ENCODE assay signal across 8 cellular contexts in the genomic region with DNA sequence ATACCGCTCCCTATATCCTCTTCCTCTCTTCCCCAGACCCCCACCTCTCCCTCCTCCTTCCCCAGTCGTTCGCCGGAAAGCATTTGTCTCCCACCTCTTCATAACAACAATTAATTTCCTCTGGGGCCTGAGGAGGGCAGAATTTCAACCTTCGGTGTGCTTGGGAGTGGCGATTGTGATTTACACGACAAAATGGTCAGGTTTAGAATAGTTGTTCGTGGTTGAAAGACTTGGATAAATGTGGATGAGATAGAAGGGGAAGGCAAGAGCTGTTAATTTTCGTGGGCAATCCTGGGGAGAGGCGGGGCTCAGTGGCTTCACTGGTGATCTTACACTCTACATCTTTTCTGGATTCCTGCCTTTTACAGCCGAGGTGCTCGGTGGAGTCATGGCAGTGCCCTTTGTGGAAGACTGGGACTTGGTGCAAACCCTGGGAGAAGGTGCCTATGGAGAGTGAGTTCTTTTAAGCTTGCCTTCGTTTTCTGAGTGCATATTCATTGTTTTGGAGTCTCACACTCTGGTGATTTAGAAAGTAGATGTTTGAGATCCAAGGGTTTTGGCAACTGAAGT. TPM values are rescaled to one million over a fixed set of nuclear protein-coding genes. Genes with fewer than 3 reads are reported as not detected.
DNase-seq lines count a peak whose midpoint lies in the region; ATAC-seq and TF ChIP-seq lines count a peak whose summit lies in the region.

No MANE protein-coding gene starts in this region.

- no peak overlapping the region for H2BK15ac ChIP-seq in mesendoderm (replicated peaks; ENCODE audit: low read depth)

- peak overlapping the region; percentile 91 to 99 (median 92) for H3K27ac Mint-ChIP-seq in CD4-positive, CD25-positive, alpha-beta regulatory T cell

- H3K4me1 Mint-ChIP-seq in CD4-positive, CD25-positive, alpha-beta regulatory T cell, result peaks cover 15 to 31% (median 29%) of the 10 kb centered on the region in 4 donors

- no CpG with 5 or more reads among the region's 13 CpGs for WGBS in mesendoderm (ENCODE audit: extremely low coverage, insufficient coverage, low lambda C conversion rate)
- WGBS in upper lobe of left lung, 2 donors, result 1 to 3% methylated on average over 13 of the region's 13 CpGs

- peaks cover 4% of the 10 kb centered on the region for H3K27me3 Mint-ChIP-seq in CD4-positive, CD25-positive, alpha-beta regulatory T cell

- peak overlapping the region; percentile 63 for H3K4ac ChIP-seq in mesendoderm (ENCODE audit: low read depth, low read length)

- TF ChIP-seq EP300 in upper lobe of left lung (IDR thresholded peaks at IDR 0.05), result no peak

- no peak overlapping the region for H2BK120ac ChIP-seq in mesendoderm (ENCODE audit: low read depth, low read length)

- peak overlapping the region; percentile 76 for H2BK5ac ChIP-seq in mesendoderm (ENCODE audit: low read length)

- H3K27ac ChIP-seq in CD4-positive, CD25-positive, alpha-beta regulatory T cell (ENCODE audit: insufficient read depth, low read length, poor library complexity, severe bottlenecking), result peak overlapping the region; percentile 97
- H3K27ac ChIP-seq in colonic mucosa (peak overlapping the region; percentile 89), mesendoderm (ENCODE audit: low read depth, low read length) (peak overlapping the region; percentile 98), upper lobe of left lung (peak overlapping the region; percentile 87 to 97 (median 91))

- peak overlapping the region; percentile 93 to 100 (median 98) for H3K4me3 Mint-ChIP-seq in CD4-positive, CD25-positive, alpha-beta regulatory T cell

- H3K9ac ChIP-seq in colonic mucosa (ENCODE audit: low read depth in 2 of 2, low read length in 2 of 2), result peak overlapping the region; percentile 75 to 92
- H3K9ac ChIP-seq in mesendoderm (ENCODE audit: low read length), result peak overlapping the region; percentile 91

- peaks cover 5% of the 10 kb centered on the region for H3K36me3 ChIP-seq in CD4-positive, CD25-positive, alpha-beta regulatory T cell (ENCODE audit: control insufficient read depth, insufficient read depth, low read length)
- H3K36me3 ChIP-seq in colonic mucosa (no peaks in the 10 kb centered on the region), mesendoderm (ENCODE audit: control insufficient read depth, insufficient read depth, low read length) (no peaks in the 10 kb centered on the region), upper lobe of left lung (peaks cover 0 to 8% (median 5%) of the 10 kb centered on the region in 4 donors)

- no peak overlapping the region for H3K23ac ChIP-seq in mesendoderm (ENCODE audit: low read length)

- peaks cover 10% of the 10 kb centered on the region for H3K36me3 Mint-ChIP-seq in CD4-positive, CD25-positive, alpha-beta regulatory T cell

- peaks cover 20% of the 10 kb centered on the region for H3K4me1 ChIP-seq in CD4-positive, CD25-positive, alpha-beta regulatory T cell (ENCODE audit: control insufficient read depth, insufficient read depth, low read length, poor library complexity, severe bottlenecking)
- peaks cover 4% of the 10 kb centered on the region for H3K4me1 ChIP-seq in colonic mucosa
- H3K4me1 ChIP-seq in mesendoderm (ENCODE audit: control insufficient read depth, low read depth, low read length), result no peaks in the 10 kb centered on the region
- H3K4me1 ChIP-seq in upper lobe of left lung, result peaks cover 11 to 19% (median 16%) of the 10 kb centered on the region in 4 donors

- peak overlapping the region; percentile 82 for H3K4me2 ChIP-seq in mesendoderm (ENCODE audit: low read length)

- no peaks in the 10 kb centered on the region for H3K27me3 ChIP-seq in CD4-positive, CD25-positive, alpha-beta regulatory T cell (ENCODE audit: control insufficient read depth, insufficient read depth, low read length)
- H3K27me3 ChIP-seq in colonic mucosa (no peaks in the 10 kb centered on the region), mesendoderm (ENCODE audit: insufficient read depth, low read length, poor library complexity) (no peaks in the 10 kb centered on the region), upper lobe of left lung (no peaks in the 10 kb centered on the region)

- peaks cover 3% of the 10 kb centered on the region for H3K79me1 ChIP-seq in mesendoderm (ENCODE audit: low read length)

- peak; percentile 26 to 36 for ATAC-seq in CD4-positive, CD25-positive, alpha-beta regulatory T cell (ENCODE audit: low read depth in 2 of 2)
- ATAC-seq in GM18868 (IDR thresholded peaks at IDR 0.05; ENCODE audit: unreplicated experiment) (peak; percentile 35), HG03103 (IDR thresholded peaks at IDR 0.05; ENCODE audit: low read depth, unreplicated experiment) (peak; percentile 37), upper lobe of left lung (ENCODE audit: low FRiP score in 2 of 2) (peak in 1 of 2 donors; percentile 17)

- peak overlapping the region; percentile 61 for H3K18ac ChIP-seq in mesendoderm (ENCODE audit: low read length)

- intact Hi-C loops in colonic mucosa (cut with DNase I), result no loop called here

- no peak overlapping the region for H4K8ac ChIP-seq in mesendoderm (ENCODE audit: low read depth, low read length)

- no peaks in the 10 kb centered on the region for H3K9me3 ChIP-seq in CD4-positive, CD25-positive, alpha-beta regulatory T cell (ENCODE audit: control insufficient read depth in 2 of 2, low read length in 2 of 2)
- H3K9me3 ChIP-seq in colonic mucosa, result no peaks in the 10 kb centered on the region
- H3K9me3 ChIP-seq in upper lobe of left lung, result no peaks in the 10 kb centered on the region

- DNase-seq in CD4-positive, CD25-positive, alpha-beta regulatory T cell, result peak; percentile 10 to 66 (median 51)
- DNase-seq in RPMI8226 (peak; percentile 69), colonic mucosa (no peak), mesendoderm (no peak), upper lobe of left lung (no peak)
- DNase-seq in effector CD8-positive, alpha-beta T cell (lab: John Stamatoyannopoulos, UW), result no peak

- no peak for TF ChIP-seq POLR2A in upper lobe of left lung (IDR thresholded peaks at IDR 0.05)

- peaks cover 10% of the 10 kb centered on the region for H3K79me2 ChIP-seq in mesendoderm (ENCODE audit: control insufficient read depth, insufficient read depth, low read length)

- H3K4me3 ChIP-seq in CD4-positive, CD25-positive, alpha-beta regulatory T cell (ENCODE audit: low read depth, low read length), result peak overlapping the region; percentile 88
- H3K4me3 ChIP-seq in colonic mucosa (peak overlapping the region; percentile 76), mesendoderm (ENCODE audit: low read length) (peak overlapping the region; percentile 90), upper lobe of left lung (peak overlapping the region; percentile 63 to 79 (median 70))

- TF ChIP-seq CTCF in colonic mucosa (IDR thresholded peaks at IDR 0.05) (peak; percentile 21), upper lobe of left lung (IDR thresholded peaks at IDR 0.05) (peak in 1 of 6 experiments; percentile 18)

- H3K56ac ChIP-seq in mesendoderm (ENCODE audit: low read length), result peak overlapping the region; percentile 98

- no peak overlapping the region for H4K5ac ChIP-seq in mesendoderm (ENCODE audit: low read length)

- no peaks in the 10 kb centered on the region for H3K9me3 Mint-ChIP-seq in CD4-positive, CD25-positive, alpha-beta regulatory T cell

- no peak overlapping the region for H2AK5ac ChIP-seq in mesendoderm (ENCODE audit: low read length)

RNA-seq across cellular contexts. Expression of a gene that starts 1.5 kb away (rescaled TPM):
- total RNA-seq in CD4-positive, CD25-positive, alpha-beta regulatory T cell, result 13.2 TPM
- 10 to 100 TPM in 1 of 4 donors, 1 to 10 TPM in 3; 4.4 to 12.7 (median 6.8) TPM for polyA plus RNA-seq in CD4-positive, CD25-positive, alpha-beta regulatory T cell
- 10 to 100 TPM; 15.6 to 44.6 TPM for total RNA-seq in colonic mucosa
- 84.7 TPM for polyA plus RNA-seq in mesendoderm (2013, experiment 1 of 2)
- polyA plus RNA-seq in mesendoderm (2013, experiment 2 of 2), result 83.7 TPM
- 1 to 10 TPM; 1.6 to 3.8 (median 2.7) TPM for total RNA-seq in upper lobe of left lung

RNA-seq across cellular contexts. Expression of a gene that starts 33.8 kb away (rescaled TPM):
- total RNA-seq in CD4-positive, CD25-positive, alpha-beta regulatory T cell, result 46.8 TPM
- polyA plus RNA-seq in CD4-positive, CD25-positive, alpha-beta regulatory T cell, result 10 to 100 TPM; 51.0 to 73.3 (median 61.9) TPM
- 100 to 1,000 TPM; 130 to 183 TPM for total RNA-seq in colonic mucosa
- polyA plus RNA-seq in mesendoderm (2013, experiment 1 of 2), result 126 TPM
- 125 TPM for polyA plus RNA-seq in mesendoderm (2013, experiment 2 of 2)
- total RNA-seq in upper lobe of left lung, result 100 to 1,000 TPM in 1 of 6 donors, 10 to 100 TPM in 5; 41.0 to 131 (median 71.1) TPM

RNA-seq across cellular contexts. Expression of a gene that starts 54.2 kb away (rescaled TPM):
- total RNA-seq in CD4-positive, CD25-positive, alpha-beta regulatory T cell, result not detected
- not detected for polyA plus RNA-seq in CD4-positive, CD25-positive, alpha-beta regulatory T cell
- not detected for total RNA-seq in colonic mucosa
- 0.01 TPM for polyA plus RNA-seq in mesendoderm (2013, experiment 1 of 2)
- 0.06 TPM for polyA plus RNA-seq in mesendoderm (2013, experiment 2 of 2)
- total RNA-seq in upper lobe of left lung, result not detected

RNA-seq across cellular contexts. Expression of a gene that starts 57.2 kb away (rescaled TPM):
- total RNA-seq in CD4-positive, CD25-positive, alpha-beta regulatory T cell, result 19.2 TPM
- 10 to 100 TPM; 57.2 to 84.9 (median 75.8) TPM for polyA plus RNA-seq in CD4-positive, CD25-positive, alpha-beta regulatory T cell
- total RNA-seq in colonic mucosa (100 to 1,000 TPM in 1 of 2 donors, 10 to 100 TPM in 1; 82.3 to 127 TPM), upper lobe of left lung (10 to 100 TPM; 31.4 to 80.0 (median 60.4) TPM)
- polyA plus RNA-seq in mesendoderm (2013, experiment 1 of 2), result 134 TPM
- polyA plus RNA-seq in mesendoderm (2013, experiment 2 of 2), result 132 TPM

Comparison
In these comparisons a context has a peak if more than half of its experiments do, and no peak if none do; other contexts are left out.
1. DNase-seq: peak in CD4-positive, CD25-positive, alpha-beta regulatory T cell (3 of 3) and RPMI8226 (single experiment); none in colonic mucosa (single experiment), mesendoderm (single experiment), upper lobe of left lung (0 of 2) and effector CD8-positive, alpha-beta T cell (single experiment).
2. Peak in every context shown above with its lines, with median percentiles within 50 percentile points of each other: H3K27ac ChIP-seq and H3K4me3 ChIP-seq.